In genomic region chr11:67662142-67662805, GRCh38 we compare ENCODE assay signal across 18 cellular contexts. TPM values are rescaled to one million over a fixed set of nuclear protein-coding genes. Genes with fewer than 3 reads are reported as not detected.
DNase-seq lines count a peak whose midpoint lies in the region; ATAC-seq and TF ChIP-seq lines count a peak whose summit lies in the region.
"Had no signal": no experiment of that assay in that cellular context is flagged by ENCODE, and none has a peak within 500 bp of the region (broad histone marks: within the 10 kb centered on the region; RNA-seq: fewer than 3 reads in every experiment).

No MANE protein-coding gene starts in this region.

- peak overlapping the region; percentile 10 for H3K4me3 Mint-ChIP-seq in endothelial cell (ENCODE audit: unreplicated experiment)
- no peak overlapping the region for H3K4me3 Mint-ChIP-seq in activated CD8-positive, alpha-beta T cell treated with anti-CD3 and anti-CD28 coated beads, Interleukin-2, amount 10 ng/mL, durations not matched to agents 7 days and 5 days
- H3K4me3 Mint-ChIP-seq: CD4-positive, alpha-beta memory T cell had no signal

- DNase-seq in D341Med (ENCODE audit: low spot score) = peak; percentile 14
- peak; percentile 60 for DNase-seq in HuH-7 (ENCODE audit: low spot score)
- DNase-seq in endothelial cell (ENCODE audit: low spot score) = no peak
- DNase-seq in osteoblast (ENCODE audit: insufficient read length, low spot score, missing footprints) = peak; percentile 70
- DNase-seq in activated naive CD4-positive, alpha-beta T cell treated with anti-CD3 and anti-CD28 coated beads, Interleukin-2, amount 50 U/mL, for 16 hours = no peak
- DNase-seq in activated CD8-positive, alpha-beta T cell treated with anti-CD3 and anti-CD28 coated beads, Interleukin-2, amount 10 ng/mL, durations not matched to agents 7 days and 5 days = no peak
- no peak for DNase-seq in stimulated activated CD4-positive, alpha-beta T cell treated with anti-CD3 and anti-CD28 coated beads, Interleukin-4, amount 100 ng/mL, for 1 hour
- DNase-seq: BE2C; CD4-positive, alpha-beta memory T cell; DMS153; DMS79 treated with DMSO at 0.1 percent for 48 hours; GF-D8; GOT3; IMR-90; KBM-7 had no signal

- no peak overlapping the region for H3K27ac Mint-ChIP-seq in endothelial cell (ENCODE audit: unreplicated experiment)
- H3K27ac Mint-ChIP-seq in activated CD8-positive, alpha-beta T cell treated with anti-CD3 and anti-CD28 coated beads, Interleukin-2, amount 10 ng/mL, durations not matched to agents 7 days and 5 days = no peak overlapping the region
- H3K27ac Mint-ChIP-seq: CD4-positive, alpha-beta memory T cell had no signal

- no peaks in the 10 kb centered on the region for H3K36me3 ChIP-seq in osteoblast (ENCODE audit: insufficient read depth, low read length)
- H3K36me3 ChIP-seq: BE2C, HAP-1 had no signal

- H2AFZ ChIP-seq in osteoblast (ENCODE audit: low read length) = no peak overlapping the region

- no peaks in the 10 kb centered on the region for H3K9me3 ChIP-seq in osteoblast (ENCODE audit: low read depth, low read length)
- H3K9me3 ChIP-seq: BE2C had no signal

- no peaks in the 10 kb centered on the region for H4K20me1 ChIP-seq in osteoblast (ENCODE audit: insufficient read depth, low read length)

- no peaks in the 10 kb centered on the region for H3K27me3 ChIP-seq in osteoblast (ENCODE audit: insufficient read depth, low read length)

- H3K27ac ChIP-seq in osteoblast (ENCODE audit: low read depth, low read length) = no peak overlapping the region
- H3K27ac ChIP-seq: C4-2B had no signal

- no peak overlapping the region for H3K4me3 ChIP-seq in osteoblast (ENCODE audit: insufficient read depth, low read length)
- H3K4me3 ChIP-seq: HAP-1 had no signal

- no peaks in the 10 kb centered on the region for H3K36me3 Mint-ChIP-seq in endothelial cell (ENCODE audit: low read depth, unreplicated experiment)
- H3K36me3 Mint-ChIP-seq in activated CD8-positive, alpha-beta T cell treated with anti-CD3 and anti-CD28 coated beads, Interleukin-2, amount 10 ng/mL, durations not matched to agents 7 days and 5 days (ENCODE audit: low read depth) = no peaks in the 10 kb centered on the region
- H3K36me3 Mint-ChIP-seq: CD4-positive, alpha-beta memory T cell had no signal

- no peaks in the 10 kb centered on the region for H3K79me2 ChIP-seq in osteoblast (ENCODE audit: insufficient read depth, low read length)

- POLR2A ChIA-PET in activated CD8-positive, alpha-beta T cell treated with anti-CD3 and anti-CD28 coated beads, Interleukin-2, amount 10 ng/mL, durations not matched to agents 7 days and 5 days (lab: Charles Lee) = no interaction called here

- CTCF ChIA-PET in activated CD8-positive, alpha-beta T cell treated with anti-CD3 and anti-CD28 coated beads, Interleukin-2, amount 10 ng/mL, durations not matched to agents 7 days and 5 days (lab: Charles Lee) = interaction anchor here (2.2 to 6.8 kb wide), 2 partner anchors 14 to 32 kb away, joined by 11 to 81 read pairs; partner anchors contain the start of genes ACY3 and NUDT8

- TF ChIP-seq CTCF in endothelial cell (IDR thresholded peaks at IDR 0.05; ENCODE audit: unreplicated experiment) (no peak), osteoblast (IDR thresholded peaks at IDR 0.05; ENCODE audit: extremely low read depth, low read depth, low read length) (no peak)

- no peak for ATAC-seq in GM21786 (IDR thresholded peaks at IDR 0.05; ENCODE audit: unreplicated experiment)
- ATAC-seq in activated CD8-positive, alpha-beta T cell treated with anti-CD3 and anti-CD28 coated beads, Interleukin-2, amount 10 ng/mL, durations not matched to agents 7 days and 5 days = no peak

- no peaks in the 10 kb centered on the region for H3K4me1 ChIP-seq in osteoblast (ENCODE audit: insufficient read depth, low read length)
- H3K4me1 ChIP-seq: BE2C, HAP-1 had no signal

- H3K27me3 Mint-ChIP-seq in endothelial cell (ENCODE audit: unreplicated experiment) = peaks cover 5% of the 10 kb centered on the region
- H3K27me3 Mint-ChIP-seq in activated CD8-positive, alpha-beta T cell treated with anti-CD3 and anti-CD28 coated beads, Interleukin-2, amount 10 ng/mL, durations not matched to agents 7 days and 5 days (ENCODE audit: low read depth) = no peaks in the 10 kb centered on the region

- H3K9me3 Mint-ChIP-seq in endothelial cell (ENCODE audit: unreplicated experiment) = no peaks in the 10 kb centered on the region
- H3K9me3 Mint-ChIP-seq in activated CD8-positive, alpha-beta T cell treated with anti-CD3 and anti-CD28 coated beads, Interleukin-2, amount 10 ng/mL, durations not matched to agents 7 days and 5 days (ENCODE audit: insufficient read depth) = no peaks in the 10 kb centered on the region
- H3K9me3 Mint-ChIP-seq: CD4-positive, alpha-beta memory T cell had no signal

- H3K4me1 Mint-ChIP-seq in endothelial cell (ENCODE audit: unreplicated experiment) = no peaks in the 10 kb centered on the region
- peaks cover 8% of the 10 kb centered on the region for H3K4me1 Mint-ChIP-seq in activated CD8-positive, alpha-beta T cell treated with anti-CD3 and anti-CD28 coated beads, Interleukin-2, amount 10 ng/mL, durations not matched to agents 7 days and 5 days (ENCODE audit: low read depth)

- no peak overlapping the region for H3K4me2 ChIP-seq in osteoblast (ENCODE audit: insufficient read depth, low read length)

RNA-seq across cellular contexts. Expression of gene ACY3, which starts 11.7 kb away (rescaled TPM):
- total RNA-seq in endothelial cell (ENCODE audit: unreplicated experiment) (not detected), osteoblast (under 0.01 and 0.29 TPM in 2 replicates)
- total RNA-seq in activated CD8-positive, alpha-beta T cell treated with anti-CD3 and anti-CD28 coated beads, Interleukin-2, amount 10 ng/mL, durations not matched to agents 7 days and 5 days = under 1 TPM; 0.61 to 0.73 TPM
- total RNA-seq: CD4-positive, alpha-beta memory T cell; IMR-90 had no signal

RNA-seq across cellular contexts. Expression of gene ALDH3B2, which starts 12.1 kb away (rescaled TPM):
- total RNA-seq in endothelial cell (ENCODE audit: unreplicated experiment) (0.72 TPM), osteoblast (not detected in 2 replicates)
- not detected for total RNA-seq in activated CD8-positive, alpha-beta T cell treated with anti-CD3 and anti-CD28 coated beads, Interleukin-2, amount 10 ng/mL, durations not matched to agents 7 days and 5 days
- total RNA-seq: CD4-positive, alpha-beta memory T cell; IMR-90 had no signal

RNA-seq across cellular contexts. Expression of gene TBX10, which starts 22.7 kb away (rescaled TPM):
- not detected for total RNA-seq in endothelial cell (ENCODE audit: unreplicated experiment)
- not detected in 2 replicates for total RNA-seq in osteoblast
- total RNA-seq in activated CD8-positive, alpha-beta T cell treated with anti-CD3 and anti-CD28 coated beads, Interleukin-2, amount 10 ng/mL, durations not matched to agents 7 days and 5 days = not detected
- total RNA-seq: CD4-positive, alpha-beta memory T cell; IMR-90 had no signal

RNA-seq across cellular contexts. Expression of gene NUDT8, which starts 32.5 kb away (rescaled TPM):
- total RNA-seq in endothelial cell (ENCODE audit: unreplicated experiment) = 6.8 TPM
- total RNA-seq in osteoblast = 4.7 and 5.3 TPM in 2 replicates
- 10 to 100 TPM; 18.6 to 20.1 TPM for total RNA-seq in activated CD8-positive, alpha-beta T cell treated with anti-CD3 and anti-CD28 coated beads, Interleukin-2, amount 10 ng/mL, durations not matched to agents 7 days and 5 days

RNA-seq across cellular contexts. Expression of gene NDUFV1, which starts 55.5 kb away (rescaled TPM):
- total RNA-seq in endothelial cell (ENCODE audit: unreplicated experiment) (191 TPM), osteoblast (146 and 158 TPM in 2 replicates)
- total RNA-seq in activated CD8-positive, alpha-beta T cell treated with anti-CD3 and anti-CD28 coated beads, Interleukin-2, amount 10 ng/mL, durations not matched to agents 7 days and 5 days = 100 to 1,000 TPM; 250 to 258 TPM

Comparison
In these comparisons a context has a peak if more than half of its experiments do, and no peak if none do; other contexts are left out.
1. DNase-seq: peak in D341Med (single experiment), HuH-7 (single experiment) and osteoblast (single experiment); none in endothelial cell (single experiment), activated naive CD4-positive, alpha-beta T cell treated with anti-CD3 and anti-CD28 coated beads, Interleukin-2, amount 50 U/mL, for 16 hours (single experiment), activated CD8-positive, alpha-beta T cell treated with anti-CD3 and anti-CD28 coated beads, Interleukin-2, amount 10 ng/mL, durations not matched to agents 7 days and 5 days (single experiment) and stimulated activated CD4-positive, alpha-beta T cell treated with anti-CD3 and anti-CD28 coated beads, Interleukin-4, amount 100 ng/mL, for 1 hour (single experiment).